In genomic region chr16:86392751-86393150, GRCh38 we compare ENCODE assay signal across 1 cellular context.
TF ChIP-seq lines count a peak whose summit lies in the region.

No MANE protein-coding gene starts in this region.

TF ChIP-seq in HepG2, 621 proteins besides CTCF, POLR2A, EP300 and RAD21 (continued from another document):
- TF ChIP-seq PRDM15 (CRISPR knock-in tag; IDR thresholded peaks at IDR 0.05): no peak
- TF ChIP-seq ZNF737 (CRISPR knock-in tag; IDR thresholded peaks at IDR 0.05; ENCODE audit: borderline replicate concordance): no peak
- no peak for TF ChIP-seq TEAD2 (CRISPR knock-in tag; IDR thresholded peaks at IDR 0.05)
- no peak for TF ChIP-seq ZNF317 (CRISPR knock-in tag; IDR thresholded peaks at IDR 0.05)
- no peak for TF ChIP-seq HMG20B (CRISPR knock-in tag; conservative IDR thresholded peaks at IDR 0.05)
- no peak for TF ChIP-seq ZMAT3 (CRISPR knock-in tag; conservative IDR thresholded peaks at IDR 0.05)
- no peak for TF ChIP-seq TFE3 (CRISPR knock-in tag; IDR thresholded peaks at IDR 0.05)
- no peak for TF ChIP-seq BRCA1 (CRISPR knock-in tag; IDR thresholded peaks at IDR 0.05)
- TF ChIP-seq HOXD1 (CRISPR knock-in tag; IDR thresholded peaks at IDR 0.05): no peak
